In genomic region chrX:21658746-21659145, GRCh38 we compare ENCODE assay signal across 11 cellular contexts. TPM values are rescaled to one million over a fixed set of nuclear protein-coding genes. Genes with fewer than 3 reads are reported as not detected.
DNase-seq lines count a peak whose midpoint lies in the region; ATAC-seq, FAIRE-seq and TF ChIP-seq lines count a peak whose summit lies in the region.
"Had no signal": no experiment of that assay in that cellular context is flagged by ENCODE, and none has a peak within 500 bp of the region (broad histone marks: within the 10 kb centered on the region; RNA-seq: fewer than 3 reads in every experiment).

No MANE protein-coding gene starts in this region.

- H3K79me2 ChIP-seq in Karpas-422 (ENCODE audit: low read length), result no peaks in the 10 kb centered on the region

- H3K27me3 Mint-ChIP-seq in activated T-cell treated with anti-CD3 and anti-CD28 coated beads, Interleukin-2, amount 50 U/mL, for 4 hours (ENCODE audit: low read depth), result peaks cover 5% of the 10 kb centered on the region

- no peak overlapping the region for H2AFZ ChIP-seq in Karpas-422 (ENCODE audit: low read length)

- no peaks in the 10 kb centered on the region for H3K9me2 ChIP-seq in Karpas-422 (replicated peaks; ENCODE audit: insufficient read depth, low read length)

- TF ChIP-seq CTCF in left ventricle myocardium inferior (IDR thresholded peaks at IDR 0.05; ENCODE audit: borderline replicate concordance), result no peak

- H3K9me3 ChIP-seq in left ventricle myocardium inferior (replicated peaks), result no peaks in the 10 kb centered on the region
- no peaks in the 10 kb centered on the region; the same call in 1 of the 2 replicates for H3K9me3 ChIP-seq in Karpas-422 (ENCODE audit: low read length)
- H3K9me3 ChIP-seq: thyroid gland had no signal

- DNase-seq in activated T-cell treated with anti-CD3 and anti-CD28 coated beads, Interleukin-2, amount 50 U/mL, for 4 hours, result no peak
- DNase-seq in left ventricle myocardium inferior, result no peak
- no peak for DNase-seq in D341Med (ENCODE audit: low spot score)
- DNase-seq in H54 (ENCODE audit: insufficient read length, low spot score), result no peak
- no peak for DNase-seq in DMS53 treated with DMSO at 0.1 percent for 48 hours (lab: John Stamatoyannopoulos, UW; ENCODE audit: unreplicated experiment)
- DNase-seq in Karpas-422, result no peak
- DNase-seq: thyroid gland had no signal

- peak; percentile 43 for ATAC-seq in HG03432 (IDR thresholded peaks at IDR 0.05; ENCODE audit: unreplicated experiment)
- peak; percentile 49 to 51 for ATAC-seq in activated T-cell treated with anti-CD3 and anti-CD28 coated beads, Interleukin-2, amount 50 U/mL, for 4 hours

- no peak overlapping the region for H3K4me2 ChIP-seq in Karpas-422 (ENCODE audit: low read depth, low read length, poor library complexity, severe bottlenecking)

- no peak for FAIRE-seq in H54 (lab: Jason Lieb, UNC)
- FAIRE-seq: TTC549 had no signal

- H3K4me3 ChIP-seq in left ventricle myocardium inferior (peak overlapping the region; percentile 62), skin epidermis (peak overlapping the region in 6 of 7 experiments; percentile 8 to 35 (median 18)), Karpas-422 (ENCODE audit: low read length) (no peak overlapping the region)
- H3K4me3 ChIP-seq: thyroid gland had no signal

- H3K4me1 ChIP-seq in left ventricle myocardium inferior, result no peaks in the 10 kb centered on the region
- no peaks in the 10 kb centered on the region for H3K4me1 ChIP-seq in Karpas-422 (ENCODE audit: low read length)

- no peaks in the 10 kb centered on the region for H3K36me3 Mint-ChIP-seq in activated T-cell treated with anti-CD3 and anti-CD28 coated beads, Interleukin-2, amount 50 U/mL, for 4 hours (ENCODE audit: insufficient read depth)

- peaks cover 6% of the 10 kb centered on the region for H3K4me1 Mint-ChIP-seq in activated T-cell treated with anti-CD3 and anti-CD28 coated beads, Interleukin-2, amount 50 U/mL, for 4 hours (ENCODE audit: low read depth)

- no peaks in the 10 kb centered on the region for H4K20me1 ChIP-seq in Karpas-422 (ENCODE audit: insufficient read depth, low read depth, low read length)

- intact Hi-C loops in left ventricle myocardium inferior (cut with micrococcal nuclease), result no loop called here

- no peak overlapping the region for H3K9ac ChIP-seq in Karpas-422 (ENCODE audit: low read length)

- TF ChIP-seq POLR2A in H54 (IDR thresholded peaks at IDR 0.05; ENCODE audit: low read depth, low read length), result no peak

- H3K27ac ChIP-seq in left ventricle myocardium inferior (replicated peaks) (peak overlapping the region; percentile 82), skin epidermis (peak overlapping the region in 1 of 21 experiments; percentile 17), Karpas-422 (ENCODE audit: low read length) (no peak overlapping the region)
- H3K27ac ChIP-seq: thyroid gland had no signal

- peak overlapping the region; percentile 59 for H3K4me3 Mint-ChIP-seq in activated T-cell treated with anti-CD3 and anti-CD28 coated beads, Interleukin-2, amount 50 U/mL, for 4 hours

- H3K36me3 ChIP-seq in left ventricle myocardium inferior (no peaks in the 10 kb centered on the region), Karpas-422 (ENCODE audit: insufficient read depth, low read length) (no peaks in the 10 kb centered on the region)
- H3K36me3 ChIP-seq: thyroid gland had no signal

- no peaks in the 10 kb centered on the region for H3K9me3 Mint-ChIP-seq in activated T-cell treated with anti-CD3 and anti-CD28 coated beads, Interleukin-2, amount 50 U/mL, for 4 hours

- H3K27me3 ChIP-seq in left ventricle myocardium inferior (ENCODE audit: low read depth) (peaks cover 26% of the 10 kb centered on the region), Karpas-422 (ENCODE audit: low read length) (no peaks in the 10 kb centered on the region)
- H3K27me3 ChIP-seq: thyroid gland had no signal

RNA-seq across cellular contexts. Expression of gene KLHL34, which starts 0.6 kb away (rescaled TPM):
- total RNA-seq in activated T-cell treated with anti-CD3 and anti-CD28 coated beads, Interleukin-2, amount 50 U/mL, for 4 hours, result under 1 TPM; 0.49 to 0.61 (median 0.53) TPM
- 4.7 TPM for total RNA-seq in left ventricle myocardium inferior
- total RNA-seq in Karpas-422 (2014; rRNA removed; shearing (Covaris generic); ENCODE audit: low replicate concordance), result not detected in 2 replicates
- total RNA-seq: chondrocyte, thyroid gland had no signal
